In the genomic region with DNA sequence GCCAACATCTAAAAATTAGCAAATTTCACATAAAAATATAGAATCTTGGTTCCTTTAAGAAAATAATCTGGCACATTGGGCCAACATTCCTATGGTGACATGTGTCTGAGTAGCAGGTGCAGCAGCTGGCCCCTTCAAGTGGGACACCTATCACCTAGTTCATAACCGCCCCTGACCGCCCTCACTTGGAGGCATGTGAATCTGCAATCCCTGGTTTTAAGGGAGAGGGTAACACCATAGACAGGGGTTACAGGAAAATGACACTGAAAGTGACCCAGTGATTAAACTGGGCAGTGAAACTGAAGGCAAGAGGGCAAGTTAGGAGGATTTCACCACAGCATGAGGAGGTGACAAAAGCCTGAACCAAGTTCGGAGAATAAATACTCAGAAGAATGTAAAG, we compare ENCODE assay signal across 1 cellular context.
TF ChIP-seq lines count a peak whose summit lies in the region.

No MANE protein-coding gene starts in this region.

TF ChIP-seq in HepG2, 621 proteins besides CTCF, POLR2A, EP300 and RAD21 (continued from another document):
- TF ChIP-seq ZNF512B (CRISPR knock-in tag; IDR thresholded peaks at IDR 0.05; ENCODE audit: borderline replicate concordance) (no peak), JUNB (CRISPR knock-in tag; IDR thresholded peaks at IDR 0.05; ENCODE audit: borderline replicate concordance) (no peak), ZNF574 (CRISPR knock-in tag; IDR thresholded peaks at IDR 0.05) (no peak), SP4 (CRISPR knock-in tag; IDR thresholded peaks at IDR 0.05) (no peak)
